Comparison of ENCODE assay signal across 18 cellular contexts in genomic region chr5:31124026-31124425, GRCh38.
DNase-seq lines count a peak whose midpoint lies in the region; TF ChIP-seq lines count a peak whose summit lies in the region.
"Had no signal": no experiment of that assay in that cellular context is flagged by ENCODE, and none has a peak within 500 bp of the region (broad histone marks: within the 10 kb centered on the region; RNA-seq: fewer than 3 reads in every experiment).

No MANE protein-coding gene starts in this region.

- H3K27me3 Mint-ChIP-seq in osteocyte (ENCODE audit: unreplicated experiment) (no peaks in the 10 kb centered on the region), endodermal cell (ENCODE audit: insufficient read depth) (no peaks in the 10 kb centered on the region)
- H3K27me3 Mint-ChIP-seq in CD8-positive, alpha-beta memory T cell: no peaks in the 10 kb centered on the region
- H3K27me3 Mint-ChIP-seq: CD4-positive, CD25-positive, alpha-beta regulatory T cell had no signal

- peak overlapping the region; percentile 27 for H3K4me3 Mint-ChIP-seq in osteocyte (ENCODE audit: unreplicated experiment)
- H3K4me3 Mint-ChIP-seq in endodermal cell: no peak overlapping the region
- H3K4me3 Mint-ChIP-seq in CD8-positive, alpha-beta memory T cell: no peak overlapping the region
- H3K4me3 Mint-ChIP-seq: CD4-positive, CD25-positive, alpha-beta regulatory T cell had no signal

- TF ChIP-seq CTCF in epithelial cell of esophagus (IDR thresholded peaks at IDR 0.05; ENCODE audit: insufficient read depth, low read depth, low read length, missing control alignments) (no peak), osteocyte (IDR thresholded peaks at IDR 0.05) (no peak), endodermal cell (conservative IDR thresholded peaks at IDR 0.05) (no peak)

- H3K36me3 ChIP-seq in SK-N-MC (ENCODE audit: insufficient read depth, low read length) (no peaks in the 10 kb centered on the region), endodermal cell (ENCODE audit: control insufficient read depth, insufficient read depth, low read length) (no peaks in the 10 kb centered on the region)
- no peaks in the 10 kb centered on the region for H3K36me3 ChIP-seq in CD8-positive, alpha-beta memory T cell (ENCODE audit: insufficient read depth, low read length)

- H3K9me3 ChIP-seq in SK-N-MC (ENCODE audit: low read depth, low read length) (no peaks in the 10 kb centered on the region; the same call in 1 of the 2 replicates), endodermal cell (ENCODE audit: control insufficient read depth, low read length) (no peaks in the 10 kb centered on the region)
- H3K9me3 ChIP-seq in CD8-positive, alpha-beta memory T cell (ENCODE audit: low read length): no peaks in the 10 kb centered on the region
- H3K9me3 ChIP-seq: Caco-2 had no signal

- H3K4me1 Mint-ChIP-seq in osteocyte (ENCODE audit: unreplicated experiment): peaks cover 30% of the 10 kb centered on the region
- H3K4me1 Mint-ChIP-seq in endodermal cell: no peaks in the 10 kb centered on the region
- no peaks in the 10 kb centered on the region for H3K4me1 Mint-ChIP-seq in CD8-positive, alpha-beta memory T cell
- H3K4me1 Mint-ChIP-seq: CD4-positive, CD25-positive, alpha-beta regulatory T cell had no signal

- H3K36me3 Mint-ChIP-seq in osteocyte (ENCODE audit: unreplicated experiment) (no peaks in the 10 kb centered on the region), endodermal cell (ENCODE audit: low read depth) (no peaks in the 10 kb centered on the region)
- H3K36me3 Mint-ChIP-seq in CD8-positive, alpha-beta memory T cell: no peaks in the 10 kb centered on the region
- H3K36me3 Mint-ChIP-seq: CD4-positive, CD25-positive, alpha-beta regulatory T cell had no signal

- H3K9me3 Mint-ChIP-seq in osteocyte (ENCODE audit: unreplicated experiment): peaks cover 14% of the 10 kb centered on the region
- H3K9me3 Mint-ChIP-seq in endodermal cell: no peaks in the 10 kb centered on the region
- peaks cover 3 to 7% (median 4%) of the 10 kb centered on the region in 5 donors for H3K9me3 Mint-ChIP-seq in CD8-positive, alpha-beta memory T cell

- no peak overlapping the region for H3K9ac ChIP-seq in SK-N-MC (ENCODE audit: insufficient read length)
- no peak overlapping the region for H3K9ac ChIP-seq in endodermal cell (ENCODE audit: extremely low read depth, low read length, poor library complexity, severe bottlenecking)
- H3K9ac ChIP-seq: KMS-11 had no signal

- DNase-seq in SK-N-MC (ENCODE audit: low read depth, low spot score) (no peak), epithelial cell of esophagus (ENCODE audit: low read depth) (peak; percentile 85), osteocyte (ENCODE audit: extremely low spot score, unreplicated experiment) (no peak), endodermal cell (no peak), iPS-NIHi7 (ENCODE audit: extremely low spot score) (no peak), GF-D8 (lab: John Stamatoyannopoulos, UW) (no peak)
- no peak for DNase-seq in CD8-positive, alpha-beta memory T cell
- DNase-seq: Caco-2; CD4-positive, CD25-positive, alpha-beta regulatory T cell; DMS 273 treated with DMSO at 0.1 percent for 48 hours; DND-41; NCI-H1105; NCI-H2081 treated with DMSO at 0.1 percent for 48 hours; NCI-H2171 treated with DMSO at 0.1 percent for 48 hours; NCI-H526; Right ventricle myocardium superior; SW 1271 had no signal

- no peaks in the 10 kb centered on the region for H3K27me3 ChIP-seq in endodermal cell (ENCODE audit: control insufficient read depth, insufficient read depth, low read length, poor library complexity, severe bottlenecking)
- H3K27me3 ChIP-seq in CD8-positive, alpha-beta memory T cell (ENCODE audit: insufficient read depth, low read length, poor library complexity, severe bottlenecking): no peaks in the 10 kb centered on the region

- POLR2A ChIA-PET in CD8-positive, alpha-beta memory T cell (lab: Charles Lee): no interaction called here

- CTCF ChIA-PET in CD8-positive, alpha-beta memory T cell (lab: Charles Lee): no interaction called here

- WGBS in endodermal cell (ENCODE audit: insufficient coverage in 1 of 2, insufficient read length in 1 of 2), 2 experiments: 100% methylated on average over 1 of the region's 1 CpG; no CpG with 5 or more reads in 1 of the 2 experiments

- H3K27ac ChIP-seq in SK-N-MC: peak overlapping the region; percentile 59; the same call in 1 of the 2 replicates
- no peak overlapping the region for H3K27ac ChIP-seq in endodermal cell (ENCODE audit: low read depth, low read length)
- H3K27ac ChIP-seq in CD8-positive, alpha-beta memory T cell (ENCODE audit: low read depth, low read length): no peak overlapping the region
- H3K27ac ChIP-seq: KMS-11 had no signal

- no peak overlapping the region for H3K4me3 ChIP-seq in SK-N-MC
- H3K4me3 ChIP-seq in epithelial cell of esophagus (ENCODE audit: low read length): no peak overlapping the region
- H3K4me3 ChIP-seq in endodermal cell (ENCODE audit: low read length): no peak overlapping the region
- no peak overlapping the region for H3K4me3 ChIP-seq in CD8-positive, alpha-beta memory T cell (ENCODE audit: low read length)

- peaks cover 3% of the 10 kb centered on the region for H3K4me1 ChIP-seq in endodermal cell (ENCODE audit: control insufficient read depth, insufficient read depth, low read length)
- no peaks in the 10 kb centered on the region for H3K4me1 ChIP-seq in CD8-positive, alpha-beta memory T cell (ENCODE audit: insufficient read depth, low read length)

- peak overlapping the region; percentile 95 for H3K27ac Mint-ChIP-seq in osteocyte (ENCODE audit: unreplicated experiment)
- no peak overlapping the region for H3K27ac Mint-ChIP-seq in endodermal cell
- H3K27ac Mint-ChIP-seq in CD8-positive, alpha-beta memory T cell: no peak overlapping the region
